In the genomic region with DNA sequence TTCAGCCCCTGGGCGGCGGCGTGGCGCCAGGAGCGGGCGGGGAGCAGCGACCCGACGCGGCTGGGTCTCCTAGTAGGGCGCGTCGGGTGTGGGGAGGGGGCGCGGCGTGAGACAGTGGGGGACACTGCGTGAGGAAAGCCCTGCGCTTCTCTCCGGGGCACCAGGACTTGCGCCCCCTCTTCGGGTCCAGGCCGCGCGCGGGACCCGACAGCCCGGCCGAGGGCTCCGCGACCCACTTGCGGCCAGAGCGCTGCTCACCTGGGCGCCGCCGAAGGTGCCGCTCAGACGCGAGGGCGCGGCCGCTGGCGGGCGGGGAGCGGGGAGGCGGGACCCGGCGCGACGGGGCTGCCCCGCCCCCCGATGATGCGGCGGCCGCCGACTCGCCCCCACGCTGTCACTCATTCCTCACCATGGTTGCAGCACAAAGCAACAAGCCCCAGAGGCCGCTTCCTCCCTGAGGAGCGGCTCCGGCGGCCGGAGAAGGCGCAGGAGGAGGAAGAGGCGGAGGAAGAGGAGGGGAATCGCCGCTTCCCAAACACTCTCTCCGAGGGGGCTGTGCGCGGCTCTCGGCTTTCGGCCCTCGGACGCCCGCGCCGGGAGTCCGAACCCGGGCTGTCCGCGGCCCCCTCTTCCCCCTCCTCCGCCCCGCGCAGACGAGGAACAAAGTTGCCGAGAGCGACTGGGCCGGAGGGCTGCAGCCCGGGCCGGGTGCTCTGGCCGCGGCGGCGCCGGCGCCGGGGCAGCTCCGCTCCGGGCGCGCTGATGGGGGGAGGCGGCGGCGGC, we compare ENCODE assay signal across 8 cellular contexts. TPM values are rescaled to one million over a fixed set of nuclear protein-coding genes. Genes with fewer than 3 reads are reported as not detected.
DNase-seq lines count a peak whose midpoint lies in the region; ATAC-seq and TF ChIP-seq lines count a peak whose summit lies in the region.

A gene with protein sequence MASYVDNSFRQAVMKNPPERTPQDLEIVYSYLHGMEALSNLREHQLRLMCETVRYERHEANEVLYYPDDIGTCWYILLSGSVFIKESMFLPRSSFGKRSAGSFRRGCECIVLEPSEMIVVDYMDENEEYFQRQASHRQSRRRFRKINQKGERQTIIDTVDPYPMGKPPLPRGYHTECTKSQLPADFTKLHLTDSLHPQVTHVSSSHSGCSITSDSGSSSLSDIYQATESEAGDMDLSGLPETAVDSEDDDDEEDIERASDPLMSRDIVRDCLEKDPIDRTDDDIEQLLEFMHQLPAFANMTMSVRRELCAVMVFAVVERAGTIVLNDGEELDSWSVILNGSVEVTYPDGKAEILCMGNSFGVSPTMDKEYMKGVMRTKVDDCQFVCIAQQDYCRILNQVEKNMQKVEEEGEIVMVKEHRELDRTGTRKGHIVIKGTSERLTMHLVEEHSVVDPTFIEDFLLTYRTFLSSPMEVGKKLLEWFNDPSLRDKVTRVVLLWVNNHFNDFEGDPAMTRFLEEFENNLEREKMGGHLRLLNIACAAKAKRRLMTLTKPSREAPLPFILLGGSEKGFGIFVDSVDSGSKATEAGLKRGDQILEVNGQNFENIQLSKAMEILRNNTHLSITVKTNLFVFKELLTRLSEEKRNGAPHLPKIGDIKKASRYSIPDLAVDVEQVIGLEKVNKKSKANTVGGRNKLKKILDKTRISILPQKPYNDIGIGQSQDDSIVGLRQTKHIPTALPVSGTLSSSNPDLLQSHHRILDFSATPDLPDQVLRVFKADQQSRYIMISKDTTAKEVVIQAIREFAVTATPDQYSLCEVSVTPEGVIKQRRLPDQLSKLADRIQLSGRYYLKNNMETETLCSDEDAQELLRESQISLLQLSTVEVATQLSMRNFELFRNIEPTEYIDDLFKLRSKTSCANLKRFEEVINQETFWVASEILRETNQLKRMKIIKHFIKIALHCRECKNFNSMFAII (N-terminal part only) (plus strand): TSS at position 457 of the 783 bp plus-strand sequence. CDS start 1,084 bp downstream, outside the sequence.

- WGBS in heart right ventricle, 2 donors = 0% methylated on average over 86 to 103 of the region's 103 CpGs

- H3K4me1 Mint-ChIP-seq in progenitor cell of endocrine pancreas (ENCODE audit: low read depth) = peaks cover 38% of the 10 kb centered on the region

- peak within 1 kb of the TSS; percentile 93 for H3K27ac Mint-ChIP-seq in progenitor cell of endocrine pancreas

- TF ChIP-seq CTCF in heart right ventricle (IDR thresholded peaks at IDR 0.05) = peak in 2 of 9 donors; percentile 5 to 15
- no peak for TF ChIP-seq CTCF in progenitor cell of endocrine pancreas (IDR thresholded peaks at IDR 0.05; ENCODE audit: unreplicated experiment)
- peak; percentile 8 for TF ChIP-seq CTCF in upper lobe of right lung (IDR thresholded peaks at IDR 0.05)

- no peaks in the 10 kb centered on the region for H3K9me3 Mint-ChIP-seq in progenitor cell of endocrine pancreas (ENCODE audit: low read depth)

- H3K27me3 ChIP-seq in heart right ventricle (no peaks in the 10 kb centered on the region), upper lobe of right lung (no peaks in the 10 kb centered on the region)

- ATAC-seq in HG02870 (IDR thresholded peaks at IDR 0.05; ENCODE audit: unreplicated experiment) = peak; percentile 77
- ATAC-seq in heart right ventricle = peak; percentile 95 to 97 (median 96)
- ATAC-seq in upper lobe of right lung = peak; percentile 96

- peaks cover 13% of the 10 kb centered on the region for H3K27me3 Mint-ChIP-seq in progenitor cell of endocrine pancreas

- H3K4me1 ChIP-seq in heart right ventricle = peaks cover 0 to 42% (median 32%) of the 10 kb centered on the region in 9 donors
- H3K4me1 ChIP-seq in upper lobe of right lung = peaks cover 25% of the 10 kb centered on the region

- no peaks in the 10 kb centered on the region for H3K36me3 ChIP-seq in heart right ventricle
- H3K36me3 ChIP-seq in upper lobe of right lung = no peaks in the 10 kb centered on the region

- peak within 1 kb of the TSS; percentile 79 for H3K4me3 Mint-ChIP-seq in progenitor cell of endocrine pancreas (ENCODE audit: low read depth)

- TF ChIP-seq POLR2A in GM15510 (IDR thresholded peaks at IDR 0.05; ENCODE audit: borderline replicate concordance, extremely low read depth, insufficient read length) = peak; percentile 72

- DNase-seq in NCI-H146 (lab: John Stamatoyannopoulos, UW) = peak; percentile 92
- DNase-seq in amniotic epithelial cell (ENCODE audit: low read depth) = peak; percentile 90
- peak; percentile 90 to 95 for DNase-seq in heart right ventricle
- peak; percentile 81 for DNase-seq in progenitor cell of endocrine pancreas (ENCODE audit: low spot score, unreplicated experiment)
- peak; percentile 96 for DNase-seq in upper lobe of right lung

- peak within 1 kb of the TSS; percentile 95 to 98 (median 96) for H3K27ac ChIP-seq in heart right ventricle
- H3K27ac ChIP-seq in upper lobe of right lung = peak within 1 kb of the TSS; percentile 94

- intact Hi-C loops in T-helper 1 cell treated with Interleukin-12 subunit alpha and Interleukin-12 subunit beta and Interleukin-4 antibody, amounts not matched to agents 30 ng/mL and 1 ng/mL, for 36 hours (cut with micrococcal nuclease) = loop anchor here (1.0 to 5.0 kb wide), 8 partner anchors 26 to 380 kb away; partner anchors contain the start of genes FNIP2 and PPID
- intact Hi-C loops in heart right ventricle (cut with DNase I) (loop anchor here in 8 of 10 donors (2.0 to 10.0 kb wide), 9 partner anchors 54 to 342 kb away; no protein-coding TSS in a partner anchor), upper lobe of right lung (cut with DNase I) (no loop called here)

- H3K4me3 ChIP-seq in heart right ventricle (peak within 1 kb of the TSS; percentile 66 to 99 (median 99)), upper lobe of right lung (peak within 1 kb of the TSS; percentile 71)

- no peaks in the 10 kb centered on the region for H3K36me3 Mint-ChIP-seq in progenitor cell of endocrine pancreas (ENCODE audit: insufficient read depth)

- no peaks in the 10 kb centered on the region for H3K9me3 ChIP-seq in heart right ventricle
- H3K9me3 ChIP-seq in upper lobe of right lung = no peaks in the 10 kb centered on the region

RNA-seq across cellular contexts. Expression of the gene that starts here (rescaled TPM):
- 33.0 and 34.8 TPM in 2 replicates for total RNA-seq in T-helper 1 cell treated with Interleukin-12 subunit alpha and Interleukin-12 subunit beta and Interleukin-4 antibody, amounts not matched to agents 30 ng/mL and 1 ng/mL, for 36 hours
- total RNA-seq in heart right ventricle (10 to 100 TPM; 36.1 to 68.8 (median 54.6) TPM), progenitor cell of endocrine pancreas (68.9 and 70.3 TPM in 2 replicates), upper lobe of right lung (61.3 TPM)
- polyA plus RNA-seq in heart right ventricle = 10 to 100 TPM in 1 of 2 donors, 1 to 10 TPM in 1; 9.2 to 13.5 TPM

Comparison
In these comparisons a context has a peak if more than half of its experiments do, and no peak if none do; other contexts are left out.
1. Peak in every context shown above with its lines: DNase-seq, ATAC-seq, H3K4me3 ChIP-seq and H3K27ac ChIP-seq.